8 cellular contexts compared by ENCODE assay signal in genomic region chr21:44297525-44298290, GRCh38. TPM values are rescaled to one million over a fixed set of nuclear protein-coding genes. Genes with fewer than 3 reads are reported as not detected.
DNase-seq lines count a peak whose midpoint lies in the region; ATAC-seq, FAIRE-seq and TF ChIP-seq lines count a peak whose summit lies in the region.

No MANE protein-coding gene starts in this region.

- H3K27ac ChIP-seq in caudate nucleus (ENCODE audit: low read depth, low read length): no peak overlapping the region
- H3K27ac ChIP-seq in kidney (ENCODE audit: low read depth in 2 of 2, low read length in 2 of 2): no peak overlapping the region

- H3K36me3 ChIP-seq in kidney (ENCODE audit: control insufficient read depth in 1 of 2, insufficient read depth in 2 of 2, low read length in 2 of 2): no peaks in the 10 kb centered on the region

- DNase-seq in AG20443 (ENCODE audit: low spot score) (peak; percentile 94), H4 (ENCODE audit: low spot score) (peak; percentile 77), NCI-H446 (lab: John Stamatoyannopoulos, UW) (peak; percentile 36 to 81), caudate nucleus (lab: John Stamatoyannopoulos, UW) (peak in 60 of 61 donors; percentile 17 to 91 (median 70)), kidney (peak; percentile 95)
- DNase-seq in stimulated activated CD4-positive, alpha-beta T cell treated with anti-CD3 and anti-CD28 coated beads, Interleukin-1b, Interleukin-23, amount 100 ng/mL, for 4 hours (ENCODE audit: low read depth in 2 of 2): peak; percentile 66 to 67

- intact Hi-C loops in kidney (cut with DNase I): no loop called here

- H3K4me3 ChIP-seq in kidney (ENCODE audit: low read length in 2 of 2): no peak overlapping the region

- peak; percentile 92 for TF ChIP-seq CTCF in kidney (IDR thresholded peaks at IDR 0.05; ENCODE audit: borderline replicate concordance, extremely low read depth, insufficient read depth)

- peaks cover 7 to 36% of the 10 kb centered on the region in 2 donors for H3K4me1 ChIP-seq in kidney (ENCODE audit: control insufficient read depth in 1 of 2, insufficient read depth in 1 of 2, low read depth in 1 of 2, low read length in 2 of 2)

- H3K9ac ChIP-seq in kidney (ENCODE audit: low read length in 2 of 2): no peak overlapping the region

- no peaks in the 10 kb centered on the region for H3K9me3 ChIP-seq in kidney (ENCODE audit: control insufficient read depth in 1 of 2, low read length in 2 of 2)

- FAIRE-seq in kidney (lab: Jason Lieb, UNC): no peak

- ATAC-seq in activated CD4-positive, CD25-positive, alpha-beta regulatory T cell treated with anti-CD3 and anti-CD28 coated beads, Interleukin-2, amount 50 U/mL, for 24 hours: peak; percentile 34 to 44
- ATAC-seq in HG02885 (IDR thresholded peaks at IDR 0.05; ENCODE audit: poor library complexity, unreplicated experiment): no peak

RNA-seq across cellular contexts. Expression of gene PFKL, which starts 2.1 kb away (rescaled TPM):
- 51.0 and 77.6 TPM in 2 replicates for total RNA-seq in H4 (2014; rRNA removed; shearing (Covaris generic))
- 197 TPM for total RNA-seq in kidney
- polyA plus RNA-seq in kidney (ENCODE audit: insufficient read depth, low read depth, low replicate concordance): 155 TPM

RNA-seq across cellular contexts. Expression of gene AIRE, which starts 12.0 kb away (rescaled TPM):
- not detected in 2 replicates for total RNA-seq in H4 (2014; rRNA removed; shearing (Covaris generic))
- 0.25 TPM for total RNA-seq in kidney
- 0.09 TPM for polyA plus RNA-seq in kidney (ENCODE audit: insufficient read depth, low read depth, low replicate concordance)

RNA-seq across cellular contexts. Expression of gene DNMT3L, which starts 36.0 kb away (rescaled TPM):
- total RNA-seq in H4 (2014; rRNA removed; shearing (Covaris generic)): not detected in 2 replicates
- not detected for total RNA-seq in kidney
- 0.47 TPM for polyA plus RNA-seq in kidney (ENCODE audit: insufficient read depth, low read depth, low replicate concordance)

RNA-seq across cellular contexts. Expression of gene CFAP410, which starts 41.5 kb away (rescaled TPM):
- 12.6 and 14.7 TPM in 2 replicates for total RNA-seq in H4 (2014; rRNA removed; shearing (Covaris generic))
- 23.3 TPM for total RNA-seq in kidney
- 45.3 TPM for polyA plus RNA-seq in kidney (ENCODE audit: insufficient read depth, low read depth, low replicate concordance)

RNA-seq across cellular contexts. Expression of gene TRPM2, which starts 55.7 kb away (rescaled TPM):
- total RNA-seq in H4 (2014; rRNA removed; shearing (Covaris generic)): 0.76 and 0.89 TPM in 2 replicates
- 11.5 TPM for total RNA-seq in kidney
- 2.0 TPM for polyA plus RNA-seq in kidney (ENCODE audit: insufficient read depth, low read depth, low replicate concordance)
